Comparison of ENCODE assay signal across 8 cellular contexts in genomic region chr13:52011690-52012511, GRCh38. TPM values are rescaled to one million over a fixed set of nuclear protein-coding genes. Genes with fewer than 3 reads are reported as not detected.
DNase-seq lines count a peak whose midpoint lies in the region; ATAC-seq and TF ChIP-seq lines count a peak whose summit lies in the region.

TSS of gene ALG11 (plus strand) at chr13:52012398. CDS start at chr13:52012419, 21 bp downstream.

- ATAC-seq in GM19397 (IDR thresholded peaks at IDR 0.05; ENCODE audit: unreplicated experiment) (peak; percentile 100), HG03571 (IDR thresholded peaks at IDR 0.05; ENCODE audit: unreplicated experiment) (peak; percentile 100)

- peaks cover 0 to 8% of the 10 kb centered on the region in 2 donors for H3K27me3 ChIP-seq in duodenal mucosa (ENCODE audit: control insufficient read depth in 1 of 2, insufficient read depth in 2 of 2, low read length in 2 of 2)

- H3K4me3 Mint-ChIP-seq in CD14-positive monocyte, result peak within 1 kb of the TSS; percentile 95 to 99

- peak within 1 kb of the TSS; percentile 90 to 98 (median 95) for H3K27ac Mint-ChIP-seq in CD14-positive monocyte

- peaks cover 9 to 10% of the 10 kb centered on the region in 2 donors for H3K36me3 Mint-ChIP-seq in CD14-positive monocyte

- 0% methylated on average over 38 to 72 of the region's 79 CpGs for WGBS in lower leg skin, 2 donors

- intact Hi-C loops in CD14-positive monocyte (cut with micrococcal nuclease), result loop anchor here (5.0 to 10.0 kb wide), 4 partner anchors 187 to 560 kb away; partner anchors contain the start of genes CKAP2 (in 1 of the 2), INTS6 (in 1 of the 2) and VPS36 (in 1 of the 2)
- intact Hi-C loops in lower leg skin (cut with DNase I; ENCODE audit: low total_unique reads), result no loop called here

- peak within 1 kb of the TSS; percentile 98 to 100 for H3K4me3 ChIP-seq in duodenal mucosa (ENCODE audit: low read depth in 1 of 2, low read length in 2 of 2)
- H3K4me3 ChIP-seq in lower leg skin (ENCODE audit: low read depth, poor library complexity, severe bottlenecking), result peak within 1 kb of the TSS; percentile 80

- TF ChIP-seq CTCF in CD14-positive monocyte (IDR thresholded peaks at IDR 0.05) (no peak), lower leg skin (IDR thresholded peaks at IDR 0.05) (no peak)

- H3K9me3 ChIP-seq in duodenal mucosa (ENCODE audit: control insufficient read depth in 1 of 2, low read length in 2 of 2), result no peaks in the 10 kb centered on the region

- no peaks in the 10 kb centered on the region for H3K36me3 ChIP-seq in duodenal mucosa (ENCODE audit: control insufficient read depth in 1 of 2, insufficient read depth in 2 of 2, low read length in 2 of 2)

- peaks cover 24% of the 10 kb centered on the region for H3K4me1 Mint-ChIP-seq in CD14-positive monocyte

- H3K9me3 Mint-ChIP-seq in CD14-positive monocyte, result peaks cover 0 to 5% (median 0%) of the 10 kb centered on the region in 7 donors

- DNase-seq in CD14-positive monocyte (ENCODE audit: low spot score), result peak; percentile 98
- peak; percentile 100 for DNase-seq in NCI-H82 (lab: John Stamatoyannopoulos, UW)
- peak; percentile 100 for DNase-seq in activated CD4-positive, alpha-beta T cell treated with anti-CD3 and anti-CD28 coated beads, Interleukin-2, amount 50 U/mL, for 48 hours
- peak; percentile 99 to 100 for DNase-seq in lower leg skin (ENCODE audit: low spot score in 2 of 2)
- peak; percentile 99 for DNase-seq in stimulated activated CD4-positive, alpha-beta T cell treated with anti-CD3 and anti-CD28 coated beads, Interleukin-4, amount 100 ng/mL, for 48 hours (ENCODE audit: low read depth in 2 of 2)

- peaks cover 26 to 37% (median 29%) of the 10 kb centered on the region in 3 donors for H3K27me3 Mint-ChIP-seq in CD14-positive monocyte (ENCODE audit: low read depth in 3 of 3)

- H3K27ac ChIP-seq in duodenal mucosa (ENCODE audit: low read depth, low read length), result no peak within 1 kb of the TSS

- H3K4me1 ChIP-seq in duodenal mucosa (ENCODE audit: control insufficient read depth in 1 of 2, insufficient read depth in 2 of 2, low read length in 2 of 2), result peaks cover 15 to 20% of the 10 kb centered on the region in 2 donors

- H3K9ac ChIP-seq in duodenal mucosa (ENCODE audit: low read depth in 1 of 2, low read length in 2 of 2), result peak within 1 kb of the TSS; percentile 79 to 97

- peak in 1 of 2 donors; percentile 7 for TF ChIP-seq POLR2A in lower leg skin (IDR thresholded peaks at IDR 0.05)

RNA-seq across cellular contexts. Expression of gene ALG11, which starts in this region (rescaled TPM):
- 10 to 100 TPM; 14.2 to 16.9 TPM for polyA plus RNA-seq in CD14-positive monocyte
- 10 to 100 TPM in 3 of 4 donors, 1 to 10 TPM in 1; 8.2 to 27.9 (median 16.2) TPM for total RNA-seq in lower leg skin
